1 cellular context compared by ENCODE assay signal in genomic region chr10:93254180-93254847, GRCh38.
TF ChIP-seq lines count a peak whose summit lies in the region.

No MANE protein-coding gene starts in this region.

TF ChIP-seq in HepG2, 621 proteins besides CTCF, POLR2A, EP300 and RAD21 (continued from another document and continues in another):
- TF ChIP-seq, protein P1, sequence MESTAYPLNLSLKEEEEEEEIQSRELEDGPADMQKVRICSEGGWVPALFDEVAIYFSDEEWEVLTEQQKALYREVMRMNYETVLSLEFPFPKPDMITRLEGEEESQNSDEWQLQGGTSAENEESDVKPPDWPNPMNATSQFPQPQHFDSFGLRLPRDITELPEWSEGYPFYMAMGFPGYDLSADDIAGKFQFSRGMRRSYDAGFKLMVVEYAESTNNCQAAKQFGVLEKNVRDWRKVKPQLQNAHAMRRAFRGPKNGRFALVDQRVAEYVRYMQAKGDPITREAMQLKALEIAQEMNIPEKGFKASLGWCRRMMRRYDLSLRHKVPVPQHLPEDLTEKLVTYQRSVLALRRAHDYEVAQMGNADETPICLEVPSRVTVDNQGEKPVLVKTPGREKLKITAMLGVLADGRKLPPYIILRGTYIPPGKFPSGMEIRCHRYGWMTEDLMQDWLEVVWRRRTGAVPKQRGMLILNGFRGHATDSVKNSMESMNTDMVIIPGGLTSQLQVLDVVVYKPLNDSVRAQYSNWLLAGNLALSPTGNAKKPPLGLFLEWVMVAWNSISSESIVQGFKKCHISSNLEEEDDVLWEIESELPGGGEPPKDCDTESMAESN (CRISPR knock-in tag; conservative IDR thresholded peaks at IDR 0.05): no peak
- TF ChIP-seq GATAD1 (CRISPR knock-in tag; IDR thresholded peaks at IDR 0.05) (no peak), SP1 (IDR thresholded peaks at IDR 0.05) (no peak), SP1 (CRISPR knock-in tag; IDR thresholded peaks at IDR 0.05) (no peak), ZNF430 (CRISPR knock-in tag; IDR thresholded peaks at IDR 0.05) (no peak), SKI (IDR thresholded peaks at IDR 0.05; ENCODE audit: partially characterized antibody) (peak; percentile 18), ZNF670 (CRISPR knock-in tag; IDR thresholded peaks at IDR 0.05; ENCODE audit: borderline replicate concordance) (peak; percentile 51; the same call in 1 of the 2 replicates), ASH2L (IDR thresholded peaks at IDR 0.05; ENCODE audit: insufficient read length, low read depth, low read length) (peak; percentile 81), ZBTB8A (CRISPR knock-in tag; IDR thresholded peaks at IDR 0.05; ENCODE audit: borderline replicate concordance, low read depth) (no peak), ZNF224 (CRISPR knock-in tag; IDR thresholded peaks at IDR 0.05) (no peak), ZNF883 (CRISPR knock-in tag; IDR thresholded peaks at IDR 0.05; ENCODE audit: not compliant biosample characterization) (no peak), U2AF2 (IDR thresholded peaks at IDR 0.05; ENCODE audit: low read depth, low read length) (no peak), ZNF644 (CRISPR knock-in tag; IDR thresholded peaks at IDR 0.05; ENCODE audit: low read depth) (peak; percentile 90), HOXA9 (CRISPR knock-in tag; IDR thresholded peaks at IDR 0.05; ENCODE audit: borderline replicate concordance) (no peak), ZNF891 (CRISPR knock-in tag; IDR thresholded peaks at IDR 0.05) (no peak), CBFB (CRISPR knock-in tag; IDR thresholded peaks at IDR 0.05) (no peak), ZSCAN31 (CRISPR knock-in tag; IDR thresholded peaks at IDR 0.05; ENCODE audit: low read depth) (no peak), ZNF597 (CRISPR knock-in tag; IDR thresholded peaks at IDR 0.05) (no peak), ZNF569 (CRISPR knock-in tag; IDR thresholded peaks at IDR 0.05; ENCODE audit: borderline replicate concordance) (no peak), GATA4 (IDR thresholded peaks at IDR 0.05; ENCODE audit: borderline replicate concordance, low read depth) (no peak), SRY (CRISPR knock-in tag; IDR thresholded peaks at IDR 0.05) (no peak), NAIF1 (CRISPR knock-in tag; IDR thresholded peaks at IDR 0.05; ENCODE audit: borderline replicate concordance) (no peak), ZNF235 (CRISPR knock-in tag; IDR thresholded peaks at IDR 0.05; ENCODE audit: borderline replicate concordance) (no peak), FOSL2 (CRISPR knock-in tag; IDR thresholded peaks at IDR 0.05) (peak; percentile 44; the same call in 1 of the 2 replicates), USF2 (IDR thresholded peaks at IDR 0.05; ENCODE audit: low read depth, low read length) (no peak), USF2 (CRISPR knock-in tag; IDR thresholded peaks at IDR 0.05; ENCODE audit: borderline replicate concordance) (no peak), SCMH1 (CRISPR knock-in tag; IDR thresholded peaks at IDR 0.05; ENCODE audit: borderline replicate concordance) (no peak), ARID4A (CRISPR knock-in tag; IDR thresholded peaks at IDR 0.05; ENCODE audit: borderline replicate concordance) (peak; percentile 35; the same call in 1 of the 2 replicates), SATB2 (CRISPR knock-in tag; IDR thresholded peaks at IDR 0.05) (no peak), RARA (CRISPR knock-in tag; IDR thresholded peaks at IDR 0.05) (peak; percentile 86), TAF1 (CRISPR knock-in tag; IDR thresholded peaks at IDR 0.05) (no peak), YEATS4 (CRISPR knock-in tag; IDR thresholded peaks at IDR 0.05; ENCODE audit: borderline replicate concordance) (no peak), ZSCAN30 (CRISPR knock-in tag; IDR thresholded peaks at IDR 0.05) (no peak), TBX2 (CRISPR knock-in tag; IDR thresholded peaks at IDR 0.05; ENCODE audit: borderline replicate concordance) (peak; percentile 46; the same call in 1 of the 2 replicates), KDM5A (IDR thresholded peaks at IDR 0.05; ENCODE audit: borderline replicate concordance, low read length) (no peak), HMG20A (CRISPR knock-in tag; IDR thresholded peaks at IDR 0.05; ENCODE audit: borderline replicate concordance) (peak; percentile 78; the same call in 1 of the 2 replicates), ZNF564 (CRISPR knock-in tag; IDR thresholded peaks at IDR 0.05) (0 out of 2 replicates have a peak, but pooled peaks have one; percentile 45), MTERF4 (CRISPR knock-in tag; IDR thresholded peaks at IDR 0.05) (no peak), FOXP1 (IDR thresholded peaks at IDR 0.05) (no peak), FOXP1 (CRISPR knock-in tag; IDR thresholded peaks at IDR 0.05) (peak; percentile 40), SRSF1 (optimal IDR thresholded peaks at IDR 0.05; ENCODE audit: low read depth, low read length) (no peak), CHD4 (IDR thresholded peaks at IDR 0.05; ENCODE audit: borderline replicate concordance, low read length) (no peak), EZH2 (conservative IDR thresholded peaks at IDR 0.05; ENCODE audit: low read depth, low read length) (no peak), ZNF724P (CRISPR knock-in tag; IDR thresholded peaks at IDR 0.05; ENCODE audit: borderline replicate concordance) (no peak), CREB3 (CRISPR knock-in tag; IDR thresholded peaks at IDR 0.05) (no peak), SRSF9 (IDR thresholded peaks at IDR 0.05; ENCODE audit: borderline replicate concordance, insufficient read depth, low read depth, low read length, poor library complexity, severe bottlenecking) (no peak), SOX5 (CRISPR knock-in tag; IDR thresholded peaks at IDR 0.05; ENCODE audit: borderline replicate concordance) (peak; percentile 66; the same call in 1 of the 2 replicates), MEIS2 (CRISPR knock-in tag; IDR thresholded peaks at IDR 0.05) (no peak), ZNF577 (CRISPR knock-in tag; IDR thresholded peaks at IDR 0.05; ENCODE audit: borderline replicate concordance, low read depth) (no peak)
- TF ChIP-seq, protein P2, sequence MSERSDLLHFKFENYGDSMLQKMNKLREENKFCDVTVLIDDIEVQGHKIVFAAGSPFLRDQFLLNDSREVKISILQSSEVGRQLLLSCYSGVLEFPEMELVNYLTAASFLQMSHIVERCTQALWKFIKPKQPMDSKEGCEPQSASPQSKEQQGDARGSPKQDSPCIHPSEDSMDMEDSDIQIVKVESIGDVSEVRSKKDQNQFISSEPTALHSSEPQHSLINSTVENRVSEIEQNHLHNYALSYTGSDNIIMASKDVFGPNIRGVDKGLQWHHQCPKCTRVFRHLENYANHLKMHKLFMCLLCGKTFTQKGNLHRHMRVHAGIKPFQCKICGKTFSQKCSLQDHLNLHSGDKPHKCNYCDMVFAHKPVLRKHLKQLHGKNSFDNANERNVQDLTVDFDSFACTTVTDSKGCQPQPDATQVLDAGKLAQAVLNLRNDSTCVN (CRISPR knock-in tag; IDR thresholded peaks at IDR 0.05; ENCODE audit: borderline replicate concordance): no peak
- TF ChIP-seq, protein P3, sequence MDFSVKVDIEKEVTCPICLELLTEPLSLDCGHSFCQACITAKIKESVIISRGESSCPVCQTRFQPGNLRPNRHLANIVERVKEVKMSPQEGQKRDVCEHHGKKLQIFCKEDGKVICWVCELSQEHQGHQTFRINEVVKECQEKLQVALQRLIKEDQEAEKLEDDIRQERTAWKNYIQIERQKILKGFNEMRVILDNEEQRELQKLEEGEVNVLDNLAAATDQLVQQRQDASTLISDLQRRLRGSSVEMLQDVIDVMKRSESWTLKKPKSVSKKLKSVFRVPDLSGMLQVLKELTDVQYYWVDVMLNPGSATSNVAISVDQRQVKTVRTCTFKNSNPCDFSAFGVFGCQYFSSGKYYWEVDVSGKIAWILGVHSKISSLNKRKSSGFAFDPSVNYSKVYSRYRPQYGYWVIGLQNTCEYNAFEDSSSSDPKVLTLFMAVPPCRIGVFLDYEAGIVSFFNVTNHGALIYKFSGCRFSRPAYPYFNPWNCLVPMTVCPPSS (IDR thresholded peaks at IDR 0.05): no peak
- TF ChIP-seq, protein P4, sequence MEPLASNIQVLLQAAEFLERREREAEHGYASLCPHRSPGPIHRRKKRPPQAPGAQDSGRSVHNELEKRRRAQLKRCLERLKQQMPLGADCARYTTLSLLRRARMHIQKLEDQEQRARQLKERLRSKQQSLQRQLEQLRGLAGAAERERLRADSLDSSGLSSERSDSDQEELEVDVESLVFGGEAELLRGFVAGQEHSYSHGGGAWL (CRISPR knock-in tag; IDR thresholded peaks at IDR 0.05): no peak
- TF ChIP-seq, protein P5, sequence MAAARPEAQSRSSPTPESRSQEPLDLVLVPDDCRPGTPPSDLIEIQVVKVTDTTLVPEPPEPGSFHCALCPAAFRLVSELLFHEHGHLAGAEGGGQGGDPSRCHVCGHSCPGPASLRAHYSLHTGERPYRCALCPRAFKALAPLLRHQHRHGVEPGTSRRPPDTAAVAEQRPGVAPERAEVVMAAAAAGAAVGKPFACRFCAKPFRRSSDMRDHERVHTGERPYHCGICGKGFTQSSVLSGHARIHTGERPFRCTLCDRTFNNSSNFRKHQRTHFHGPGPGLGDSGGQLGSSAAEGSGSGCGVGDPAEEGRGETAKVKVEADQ (CRISPR knock-in tag; IDR thresholded peaks at IDR 0.05; ENCODE audit: borderline replicate concordance): no peak
- TF ChIP-seq, protein P6, sequence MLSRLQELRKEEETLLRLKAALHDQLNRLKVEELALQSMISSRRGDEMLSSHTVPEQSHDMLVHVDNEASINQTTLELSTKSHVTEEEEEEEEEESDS (CRISPR knock-in tag; IDR thresholded peaks at IDR 0.05; ENCODE audit: borderline replicate concordance): no peak
- TF ChIP-seq, protein P7, sequence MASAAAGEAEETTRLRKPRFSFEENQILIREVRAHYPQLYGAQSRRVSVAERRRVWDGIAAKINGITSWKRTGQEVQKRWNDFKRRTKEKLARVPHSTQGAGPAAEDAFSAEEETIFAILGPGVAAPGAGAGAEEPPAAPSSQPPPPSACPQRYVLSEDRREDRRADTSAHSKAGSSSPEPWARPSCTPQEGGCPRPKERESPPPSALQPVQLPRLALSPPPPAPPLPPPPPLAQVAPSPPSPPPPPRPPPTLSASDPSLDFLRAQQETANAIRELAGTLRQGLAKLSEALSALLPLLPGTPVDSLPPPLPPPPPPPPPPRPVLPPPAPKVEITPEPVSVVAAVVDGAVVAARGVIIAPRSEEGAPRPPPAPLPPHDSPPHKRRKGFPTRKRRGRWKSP (CRISPR knock-in tag; IDR thresholded peaks at IDR 0.05): 0 out of 2 replicates have a peak, but pooled peaks have one; percentile 40
